ENCODE assay signal across 9 cellular contexts in genomic region chr2:38076250-38076709, GRCh38.
DNase-seq lines count a peak whose midpoint lies in the region; ATAC-seq and TF ChIP-seq lines count a peak whose summit lies in the region.
"Had no signal": no experiment of that assay in that cellular context is flagged by ENCODE, and none has a peak within 500 bp of the region (broad histone marks: within the 10 kb centered on the region; RNA-seq: fewer than 3 reads in every experiment).

No MANE protein-coding gene starts in this region.

- in situ Hi-C loops in GM13976 (cut with MboI; ENCODE audit: low sequenced_read_pairs, unreplicated experiment) = no loop called here

- H3K4me3 ChIP-seq in iPS-11a (ENCODE audit: low read depth, low read length) = peak overlapping the region; percentile 29
- H3K4me3 ChIP-seq in skeletal muscle cell (ENCODE audit: low read depth, low read length) = peak overlapping the region; percentile 49

- DNase-seq in AG08395 (ENCODE audit: low spot score) = peak; percentile 83
- DNase-seq in GM13976 (ENCODE audit: low spot score) = peak; percentile 83
- DNase-seq in NCI-H774 (lab: John Stamatoyannopoulos, UW) = peak; percentile 41
- peak; percentile 53 for DNase-seq in skeletal muscle cell (ENCODE audit: low read depth)
- DNase-seq in RKO (ENCODE audit: low spot score) = no peak

- H3K27ac ChIP-seq in angular gyrus (ENCODE audit: low read depth, low read length) = peak overlapping the region; percentile 45

- TF ChIP-seq CTCF in GM13976 (IDR thresholded peaks at IDR 0.05; ENCODE audit: borderline replicate concordance, control extremely low read depth, extremely low read depth, insufficient read depth, missing control alignments) = peak; percentile 8

- ATAC-seq in HG03045 (IDR thresholded peaks at IDR 0.05; ENCODE audit: unreplicated experiment) = peak; percentile 52
- ATAC-seq: K562 had no signal
